In genomic region chr10:70662362-70663220, GRCh38 we compare ENCODE assay signal across 1 cellular context.
A peak's percentile ranks its signal among the peaks of the same experiment; 100 is the strongest.
TF ChIP-seq lines count a peak whose summit lies in the region.

No MANE protein-coding gene starts in this region.

TF ChIP-seq in K562, 482 proteins besides CTCF, POLR2A, EP300 and RAD21 (continued from another document):
- TF ChIP-seq ZNF589 (CRISPR knock-in tag; IDR thresholded peaks at IDR 0.05; ENCODE audit: low read depth) (0 out of 2 replicates have a peak, but pooled peaks have one; percentile 16), HOXB6 (CRISPR knock-in tag; IDR thresholded peaks at IDR 0.05; ENCODE audit: borderline replicate concordance) (no peak), ETV1 (tag; conservative IDR thresholded peaks at IDR 0.05; ENCODE audit: low read depth) (0 out of 2 replicates have a peak, but pooled peaks have one; percentile 28), ZNF165 (CRISPR knock-in tag; IDR thresholded peaks at IDR 0.05; ENCODE audit: borderline replicate concordance) (no peak), RFX5 (IDR thresholded peaks at IDR 0.05; ENCODE audit: low read depth, low read length) (no peak), ZNF76 (CRISPR knock-in tag; IDR thresholded peaks at IDR 0.05; ENCODE audit: borderline replicate concordance) (peak; percentile 55; the same call in 1 of the 2 replicates), ZNF398 (CRISPR knock-in tag; IDR thresholded peaks at IDR 0.05) (no peak), MBD2 (IDR thresholded peaks at IDR 0.05; ENCODE audit: borderline replicate concordance, low read depth) (0 out of 2 replicates have a peak, but pooled peaks have one; percentile 16), SREBF1 (IDR thresholded peaks at IDR 0.05; ENCODE audit: borderline replicate concordance, low read depth, low read length) (no peak), ZNF584 (CRISPR knock-in tag; IDR thresholded peaks at IDR 0.05; ENCODE audit: low read depth) (no peak; the same call in none of the 2 replicates)
- TF ChIP-seq, protein P1, sequence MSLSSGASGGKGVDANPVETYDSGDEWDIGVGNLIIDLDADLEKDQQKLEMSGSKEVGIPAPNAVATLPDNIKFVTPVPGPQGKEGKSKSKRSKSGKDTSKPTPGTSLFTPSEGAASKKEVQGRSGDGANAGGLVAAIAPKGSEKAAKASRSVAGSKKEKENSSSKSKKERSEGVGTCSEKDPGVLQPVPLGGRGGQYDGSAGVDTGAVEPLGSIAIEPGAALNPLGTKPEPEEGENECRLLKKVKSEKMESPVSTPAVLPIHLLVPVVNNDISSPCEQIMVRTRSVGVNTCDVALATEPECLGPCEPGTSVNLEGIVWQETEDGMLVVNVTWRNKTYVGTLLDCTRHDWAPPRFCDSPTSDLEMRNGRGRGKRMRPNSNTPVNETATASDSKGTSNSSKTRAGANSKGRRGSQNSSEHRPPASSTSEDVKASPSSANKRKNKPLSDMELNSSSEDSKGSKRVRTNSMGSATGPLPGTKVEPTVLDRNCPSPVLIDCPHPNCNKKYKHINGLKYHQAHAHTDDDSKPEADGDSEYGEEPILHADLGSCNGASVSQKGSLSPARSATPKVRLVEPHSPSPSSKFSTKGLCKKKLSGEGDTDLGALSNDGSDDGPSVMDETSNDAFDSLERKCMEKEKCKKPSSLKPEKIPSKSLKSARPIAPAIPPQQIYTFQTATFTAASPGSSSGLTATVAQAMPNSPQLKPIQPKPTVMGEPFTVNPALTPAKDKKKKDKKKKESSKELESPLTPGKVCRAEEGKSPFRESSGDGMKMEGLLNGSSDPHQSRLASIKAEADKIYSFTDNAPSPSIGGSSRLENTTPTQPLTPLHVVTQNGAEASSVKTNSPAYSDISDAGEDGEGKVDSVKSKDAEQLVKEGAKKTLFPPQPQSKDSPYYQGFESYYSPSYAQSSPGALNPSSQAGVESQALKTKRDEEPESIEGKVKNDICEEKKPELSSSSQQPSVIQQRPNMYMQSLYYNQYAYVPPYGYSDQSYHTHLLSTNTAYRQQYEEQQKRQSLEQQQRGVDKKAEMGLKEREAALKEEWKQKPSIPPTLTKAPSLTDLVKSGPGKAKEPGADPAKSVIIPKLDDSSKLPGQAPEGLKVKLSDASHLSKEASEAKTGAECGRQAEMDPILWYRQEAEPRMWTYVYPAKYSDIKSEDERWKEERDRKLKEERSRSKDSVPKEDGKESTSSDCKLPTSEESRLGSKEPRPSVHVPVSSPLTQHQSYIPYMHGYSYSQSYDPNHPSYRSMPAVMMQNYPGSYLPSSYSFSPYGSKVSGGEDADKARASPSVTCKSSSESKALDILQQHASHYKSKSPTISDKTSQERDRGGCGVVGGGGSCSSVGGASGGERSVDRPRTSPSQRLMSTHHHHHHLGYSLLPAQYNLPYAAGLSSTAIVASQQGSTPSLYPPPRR (CRISPR knock-in tag; IDR thresholded peaks at IDR 0.05; ENCODE audit: borderline replicate concordance): no peak
